In the genomic region with DNA sequence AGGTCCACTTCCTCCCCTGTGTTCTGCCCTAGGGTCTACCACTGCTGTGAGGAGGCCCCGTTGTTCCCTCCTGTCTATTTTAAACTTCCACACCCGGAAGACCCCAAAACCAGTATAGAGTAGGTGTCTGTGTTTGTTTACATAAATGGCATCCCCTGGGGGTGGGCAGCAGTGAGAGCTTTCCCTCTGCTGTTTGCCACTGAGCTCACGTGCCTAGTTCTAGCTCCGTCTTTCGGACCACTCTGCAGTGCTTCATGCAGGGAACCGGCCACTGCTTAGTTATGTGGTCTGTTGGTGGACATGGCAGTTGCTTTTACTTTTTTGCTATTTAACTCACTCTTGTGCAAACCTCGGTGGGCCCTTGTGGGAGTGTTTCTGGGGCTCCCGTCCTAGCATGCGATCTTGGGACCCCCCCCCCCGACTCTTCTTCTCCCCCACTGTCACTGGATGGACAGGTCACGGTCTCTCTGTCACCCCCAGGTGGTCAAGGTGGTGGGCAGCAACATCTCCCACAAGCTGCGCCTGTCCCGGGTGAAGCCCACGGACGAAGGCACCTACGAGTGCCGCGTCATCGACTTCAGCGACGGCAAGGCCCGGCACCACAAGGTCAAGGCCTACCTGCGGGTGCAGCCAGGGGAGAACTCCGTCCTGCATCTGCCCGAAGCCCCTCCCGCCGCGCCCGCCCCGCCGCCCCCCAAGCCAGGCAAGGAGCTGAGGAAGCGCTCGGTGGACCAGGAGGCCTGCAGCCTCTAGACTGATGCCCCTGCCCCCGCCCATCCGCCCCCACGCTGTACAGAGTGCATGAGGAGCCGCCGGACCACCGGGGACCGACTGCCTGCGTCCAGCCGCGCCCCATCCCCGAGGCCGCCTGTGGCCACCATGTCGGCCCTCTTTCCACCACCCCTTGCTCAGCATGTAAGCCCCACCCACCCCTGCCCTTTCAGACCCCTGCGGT, we compare ENCODE assay signal across 1 cellular context.
TF ChIP-seq lines count a peak whose summit lies in the region.

No MANE protein-coding gene starts in this region.

TF ChIP-seq in HepG2, 621 proteins besides CTCF, POLR2A, EP300 and RAD21 (continued from another document):
- TF ChIP-seq, protein P1, sequence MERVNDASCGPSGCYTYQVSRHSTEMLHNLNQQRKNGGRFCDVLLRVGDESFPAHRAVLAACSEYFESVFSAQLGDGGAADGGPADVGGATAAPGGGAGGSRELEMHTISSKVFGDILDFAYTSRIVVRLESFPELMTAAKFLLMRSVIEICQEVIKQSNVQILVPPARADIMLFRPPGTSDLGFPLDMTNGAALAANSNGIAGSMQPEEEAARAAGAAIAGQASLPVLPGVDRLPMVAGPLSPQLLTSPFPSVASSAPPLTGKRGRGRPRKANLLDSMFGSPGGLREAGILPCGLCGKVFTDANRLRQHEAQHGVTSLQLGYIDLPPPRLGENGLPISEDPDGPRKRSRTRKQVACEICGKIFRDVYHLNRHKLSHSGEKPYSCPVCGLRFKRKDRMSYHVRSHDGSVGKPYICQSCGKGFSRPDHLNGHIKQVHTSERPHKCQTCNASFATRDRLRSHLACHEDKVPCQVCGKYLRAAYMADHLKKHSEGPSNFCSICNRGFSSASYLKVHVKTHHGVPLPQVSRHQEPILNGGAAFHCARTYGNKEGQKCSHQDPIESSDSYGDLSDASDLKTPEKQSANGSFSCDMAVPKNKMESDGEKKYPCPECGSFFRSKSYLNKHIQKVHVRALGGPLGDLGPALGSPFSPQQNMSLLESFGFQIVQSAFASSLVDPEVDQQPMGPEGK (CRISPR knock-in tag; IDR thresholded peaks at IDR 0.05): peak; percentile 68
- no peak for TF ChIP-seq MAFG (CRISPR knock-in tag; IDR thresholded peaks at IDR 0.05)
- TF ChIP-seq, protein P2, sequence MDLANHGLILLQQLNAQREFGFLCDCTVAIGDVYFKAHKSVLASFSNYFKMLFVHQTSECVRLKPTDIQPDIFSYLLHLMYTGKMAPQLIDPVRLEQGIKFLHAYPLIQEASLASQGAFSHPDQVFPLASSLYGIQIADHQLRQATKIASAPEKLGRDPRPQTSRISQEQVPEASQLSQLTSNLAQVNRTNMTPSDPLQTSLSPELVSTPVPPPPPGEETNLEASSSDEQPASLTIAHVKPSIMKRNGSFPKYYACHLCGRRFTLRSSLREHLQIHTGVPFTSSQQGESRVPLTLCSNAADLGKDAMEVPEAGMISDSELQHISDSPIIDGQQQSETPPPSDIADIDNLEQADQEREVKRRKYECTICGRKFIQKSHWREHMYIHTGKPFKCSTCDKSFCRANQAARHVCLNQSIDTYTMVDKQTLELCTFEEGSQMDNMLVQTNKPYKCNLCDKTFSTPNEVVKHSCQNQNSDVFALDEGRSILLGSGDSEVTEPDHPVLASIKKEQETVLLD (CRISPR knock-in tag; IDR thresholded peaks at IDR 0.05; ENCODE audit: low read depth): no peak
TF ChIP-seq in HepG2: peak in this region for 5.
